ENCODE assay signal across 20 cellular contexts in the genomic region with DNA sequence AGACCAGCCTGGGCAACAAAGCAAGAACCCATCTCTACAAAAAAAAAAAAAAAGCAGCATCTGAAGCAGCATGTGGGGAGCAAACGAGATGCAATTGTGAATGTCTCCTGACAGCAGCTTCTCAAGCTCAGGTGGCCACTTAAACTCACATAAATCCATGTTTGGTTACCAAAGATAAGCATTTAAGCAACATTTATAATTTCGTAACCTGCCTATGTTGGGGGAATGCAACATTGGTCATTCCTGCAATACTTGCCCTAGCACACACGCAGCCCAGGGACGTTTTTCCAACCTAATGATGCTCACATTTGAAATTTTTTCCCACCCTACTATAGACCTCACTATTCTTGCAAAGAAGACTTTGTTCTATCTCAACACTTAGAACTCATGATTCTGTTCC.
DNase-seq lines count a peak whose midpoint lies in the region; ATAC-seq, FAIRE-seq and TF ChIP-seq lines count a peak whose summit lies in the region.
"Had no signal": no experiment of that assay in that cellular context is flagged by ENCODE, and none has a peak within 500 bp of the region (broad histone marks: within the 10 kb centered on the region; RNA-seq: fewer than 3 reads in every experiment).

No MANE protein-coding gene starts in this region.

- peaks cover 15 to 21% (median 18%) of the 10 kb centered on the region in 3 donors for H3K4me1 Mint-ChIP-seq in CD8-positive, alpha-beta memory T cell
- H3K4me1 Mint-ChIP-seq: IgD-negative memory B cell had no signal

- POLR2A ChIA-PET in CD8-positive, alpha-beta memory T cell (lab: Charles Lee), result no interaction called here

- H3K36me3 ChIP-seq in CD8-positive, alpha-beta memory T cell (ENCODE audit: insufficient read depth, low read length), result no peaks in the 10 kb centered on the region
- H3K36me3 ChIP-seq in stomach, result peaks cover 0 to 4% (median 0%) of the 10 kb centered on the region in 4 donors
- H3K36me3 ChIP-seq: BE2C had no signal

- no peaks in the 10 kb centered on the region for H3K27me3 Mint-ChIP-seq in CD8-positive, alpha-beta memory T cell
- H3K27me3 Mint-ChIP-seq: CD4-positive, CD25-positive, alpha-beta regulatory T cell; IgD-negative memory B cell had no signal

- no peaks in the 10 kb centered on the region for H3K27me3 ChIP-seq in CD8-positive, alpha-beta memory T cell (ENCODE audit: insufficient read depth, low read length, poor library complexity, severe bottlenecking)
- no peaks in the 10 kb centered on the region for H3K27me3 ChIP-seq in stomach
- H3K27me3 ChIP-seq: BE2C had no signal

- TF ChIP-seq CTCF in AG10803 (conservative IDR thresholded peaks at IDR 0.05; ENCODE audit: low read length) (no peak), fibroblast of pulmonary artery (IDR thresholded peaks at IDR 0.05; ENCODE audit: low read length, missing control alignments) (no peak), stomach (IDR thresholded peaks at IDR 0.05) (no peak)

- no peak for ATAC-seq in GM19328 (IDR thresholded peaks at IDR 0.05; ENCODE audit: unreplicated experiment)

- H3K4me3 ChIP-seq in AG10803 (ENCODE audit: low read length), result no peak overlapping the region
- no peak overlapping the region for H3K4me3 ChIP-seq in fibroblast of pulmonary artery (replicated peaks; ENCODE audit: low read depth, low read length)
- H3K4me3 ChIP-seq in CD8-positive, alpha-beta memory T cell (ENCODE audit: low read length), result no peak overlapping the region
- H3K4me3 ChIP-seq in stomach, result no peak overlapping the region

- intact Hi-C loops in stomach (cut with DNase I; ENCODE audit: low total_unique reads), result no loop called here

- WGBS in stomach, 5 donors, result 76 to 91% (median 87%) methylated on average over 4 of the region's 4 CpGs

- H3K27ac Mint-ChIP-seq in CD8-positive, alpha-beta memory T cell, result no peak overlapping the region
- H3K27ac Mint-ChIP-seq: CD4-positive, CD25-positive, alpha-beta regulatory T cell; IgD-negative memory B cell had no signal

- TF ChIP-seq EP300 in stomach (IDR thresholded peaks at IDR 0.05), result no peak

- H3K9me3 Mint-ChIP-seq in CD8-positive, alpha-beta memory T cell, result no peaks in the 10 kb centered on the region
- H3K9me3 Mint-ChIP-seq: H9 had no signal

- no peak overlapping the region for H3K4me3 Mint-ChIP-seq in CD8-positive, alpha-beta memory T cell
- H3K4me3 Mint-ChIP-seq: CD4-positive, CD25-positive, alpha-beta regulatory T cell; H9; IgD-negative memory B cell had no signal

- H3K36me3 Mint-ChIP-seq in CD8-positive, alpha-beta memory T cell, result peaks cover 0 to 2% (median 0%) of the 10 kb centered on the region in 3 donors

- H3K9me3 ChIP-seq in CD8-positive, alpha-beta memory T cell (ENCODE audit: low read length), result no peaks in the 10 kb centered on the region
- H3K9me3 ChIP-seq in stomach, result no peaks in the 10 kb centered on the region
- H3K9me3 ChIP-seq: BE2C, Caco-2 had no signal

- CTCF ChIA-PET in CD8-positive, alpha-beta memory T cell (lab: Charles Lee), result no interaction called here

- DNase-seq in AG10803 (ENCODE audit: low read depth) (peak; percentile 28), HuH-7 (ENCODE audit: low spot score) (peak; percentile 61), amniotic epithelial cell (ENCODE audit: low read depth) (peak; percentile 63), fibroblast of pulmonary artery (ENCODE audit: low read depth) (peak; percentile 11), stomach (no peak), urothelium cell line (ENCODE audit: low spot score) (no peak)
- no peak for DNase-seq in CD8-positive, alpha-beta memory T cell
- DNase-seq: BE2C; C1 segment of cervical spinal cord; CD4-positive, CD25-positive, alpha-beta regulatory T cell; GDM1; GOT3; H9 had no signal

- no peaks in the 10 kb centered on the region for H3K4me1 ChIP-seq in CD8-positive, alpha-beta memory T cell (ENCODE audit: insufficient read depth, low read length)
- no peaks in the 10 kb centered on the region for H3K4me1 ChIP-seq in stomach
- H3K4me1 ChIP-seq: BE2C had no signal

- no peak overlapping the region for H3K27ac ChIP-seq in CD8-positive, alpha-beta memory T cell (ENCODE audit: low read depth, low read length)
- no peak overlapping the region for H3K27ac ChIP-seq in stomach
- H3K27ac ChIP-seq: KMS-11 had no signal

- no peak for FAIRE-seq in urothelium cell line (lab: Jason Lieb, UNC)
- FAIRE-seq: D721Med, GM12892, GM18507 had no signal

- TF ChIP-seq POLR2A in stomach (IDR thresholded peaks at IDR 0.05), result no peak

Comparison
In these comparisons a context has a peak if more than half of its experiments do, and no peak if none do; other contexts are left out.
1. DNase-seq: peak in AG10803 (single experiment), HuH-7 (single experiment), amniotic epithelial cell (single experiment) and fibroblast of pulmonary artery (single experiment); none in CD8-positive, alpha-beta memory T cell (0 of 5), stomach (single experiment) and urothelium cell line (single experiment).